Comparison of ENCODE assay signal across 30 cellular contexts in the genomic region with DNA sequence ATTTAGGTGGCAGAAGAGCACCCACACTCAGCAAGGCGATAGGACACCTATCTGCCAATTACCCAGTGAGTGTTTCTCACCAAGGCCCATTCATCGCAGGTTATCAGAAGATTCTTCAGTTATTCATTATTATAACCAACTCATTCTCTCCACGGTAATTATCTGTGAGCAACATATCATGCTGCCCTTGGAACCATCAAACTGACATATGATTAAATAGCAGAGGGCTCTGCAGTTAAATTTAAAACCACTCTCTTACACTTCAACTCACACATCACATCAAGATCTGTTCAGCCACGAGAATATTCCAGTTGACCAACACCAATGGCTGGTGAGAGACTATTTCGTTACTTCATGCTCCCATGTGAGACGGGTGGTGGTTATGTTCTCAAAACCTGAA.
"Had no signal": no experiment of that assay in that cellular context is flagged by ENCODE, and none has a peak within 500 bp of the region (broad histone marks: within the 10 kb centered on the region; RNA-seq: fewer than 3 reads in every experiment).

No MANE protein-coding gene starts in this region.

- H3K4me1 ChIP-seq: adrenal gland, body of pancreas had no signal

- ATAC-seq: activated CD8-positive, alpha-beta T cell treated with anti-CD3 and anti-CD28 coated beads for 36 hours; activated naive CD4-positive, alpha-beta T cell treated with anti-CD3 and anti-CD28 coated beads, Interleukin-2, amount 50 U/mL, for 72 hours; activated T-cell treated with anti-CD3 and anti-CD28 coated beads, Interleukin-2, amount 50 U/mL, for 4 hours; activated T-cell treated with anti-CD3 and anti-CD28 coated beads, Interleukin-2, amount 50 U/mL, for 72 hours; activated T-helper 17 cell treated with anti-CD3 and anti-CD28 coated beads, Interleukin-2, amount 50 U/mL, for 72 hours; body of pancreas had no signal

- H3K27ac ChIP-seq: adrenal gland, body of pancreas, cardiac muscle cell, VCaP had no signal

- H3K4me3 ChIP-seq: adrenal gland, body of pancreas, cardiac muscle cell had no signal

- H3K9me3 ChIP-seq: adrenal gland, body of pancreas had no signal

- H3K27me3 ChIP-seq: adrenal gland, body of pancreas, cardiac muscle cell had no signal

- H3K36me3 ChIP-seq: adrenal gland, cardiac muscle cell had no signal

- DNase-seq: activated B cell treated with CpG ODN at 0.5 μM for 24 hours; activated CD4-positive, alpha-beta memory T cell treated with anti-CD3 and anti-CD28 coated beads for 36 hours; activated CD4-positive, alpha-beta T cell treated with anti-CD3 and anti-CD28 coated beads for 4 hours; activated CD4-positive, alpha-beta T cell treated with anti-CD3 and anti-CD28 coated beads, Interleukin-2, amount 50 U/mL, for 1 hour; activated CD4-positive, alpha-beta T cell treated with anti-CD3 and anti-CD28 coated beads, Interleukin-2, amount 50 U/mL, for 4 hours; activated CD4-positive, CD25-positive, alpha-beta regulatory T cell treated with anti-CD3 and anti-CD28 coated beads, Interleukin-2, amount 50 U/mL, for 72 hours; activated CD8-positive, alpha-beta memory T cell treated with anti-CD3 and anti-CD28 coated beads, Interleukin-2, amount 50 U/mL, for 4 hours; activated CD8-positive, alpha-beta T cell treated with anti-CD3 and anti-CD28 coated beads for 36 hours; activated effector memory CD4-positive, alpha-beta T cell treated with anti-CD3 and anti-CD28 coated beads, Interleukin-2, amount 50 U/mL, for 16 hours; activated gamma-delta T cell treated with Interleukin-2 at 50 U/mL for 16 hours; activated naive CD4-positive, alpha-beta T cell; activated naive CD4-positive, alpha-beta T cell treated with anti-CD3 and anti-CD28 coated beads for 36 hours; activated naive CD4-positive, alpha-beta T cell treated with anti-CD3 and anti-CD28 coated beads, Interleukin-2, amount 50 U/mL, for 16 hours; activated naive CD8-positive, alpha-beta T cell treated with anti-CD3 and anti-CD28 coated beads for 36 hours; activated T-cell treated with anti-CD3 and anti-CD28 coated beads for 4 hours; activated T-cell treated with anti-CD3 and anti-CD28 coated beads, Interleukin-2, amount 50 U/mL, for 1 hour; activated T-cell treated with anti-CD3 and anti-CD28 coated beads, Interleukin-2, amount 50 U/mL, for 4 hours; activated T-cell treated with anti-CD3 and anti-CD28 coated beads, Interleukin-2, amount 50 U/mL, for 72 hours; adrenal gland; amniotic stem cell; aorta; body of pancreas; cerebellar nuclear complex; T-helper 1 cell; T-helper 2 cell; T-helper 9 cell had no signal
